In genomic region chr11:1371026-1371325, GRCh38 we compare ENCODE assay signal across 22 cellular contexts. TPM values are rescaled to one million over a fixed set of nuclear protein-coding genes. Genes with fewer than 3 reads are reported as not detected.
A peak's percentile ranks its signal among the peaks of the same experiment; 100 is the strongest.
DNase-seq lines count a peak whose midpoint lies in the region; ATAC-seq lines count a peak whose summit lies in the region.
"Had no signal": no experiment of that assay in that cellular context is flagged by ENCODE, and none has a peak within 500 bp of the region (broad histone marks: within the 10 kb centered on the region; RNA-seq: fewer than 3 reads in every experiment).

No MANE protein-coding gene starts in this region.

- no peak overlapping the region for H3K4me3 Mint-ChIP-seq in stimulated activated naive CD8-positive, alpha-beta T cell treated with anti-CD3 and anti-CD28 coated beads, Interleukin-15, amount 100 ng/mL, for 72 hours
- H3K4me3 Mint-ChIP-seq: CD14-positive monocyte; CD4-positive, alpha-beta T cell; CD8-positive, alpha-beta memory T cell had no signal

- DNase-seq in Right ventricle myocardium inferior (ENCODE audit: missing footprints) (peak; percentile 45), cardiac septum (ENCODE audit: low spot score) (no peak), posterior vena cava (ENCODE audit: low spot score) (peak; percentile 80), RKO (ENCODE audit: low spot score) (no peak)
- no peak for DNase-seq in stimulated activated naive CD8-positive, alpha-beta T cell treated with anti-CD3 and anti-CD28 coated beads, Interleukin-15, amount 100 ng/mL, for 72 hours
- no peak for DNase-seq in stimulated activated naive CD8-positive, alpha-beta T cell treated with anti-CD3 and anti-CD28 coated beads, Interleukin-15, Interleukin-2, amounts not matched to agents 100 U/mL and 50 U/mL, for 24 hours
- DNase-seq: 8988T; ACHN; AML-193; BE2C; CD4-positive, alpha-beta T cell; DMS 273 treated with DMSO at 0.1 percent for 48 hours; DMS79; EL; GDM1; GM23248; H7; HCEC 1CT had no signal

- ATAC-seq in Right ventricle myocardium inferior, result no peak
- ATAC-seq in stimulated activated naive CD8-positive, alpha-beta T cell treated with anti-CD3 and anti-CD28 coated beads, Interleukin-15, amount 100 ng/mL, for 72 hours, result peak; percentile 36
- no peak for ATAC-seq in stimulated activated naive CD8-positive, alpha-beta T cell treated with anti-CD3 and anti-CD28 coated beads, Interleukin-15, Interleukin-2, amounts not matched to agents 100 U/mL and 50 U/mL, for 24 hours
- ATAC-seq: A549, GM12878 had no signal

- intact Hi-C loops in Right ventricle myocardium inferior (cut with DNase I), result no loop called here
- intact Hi-C loops in cardiac septum (cut with DNase I), result no loop called here
- intact Hi-C loops in posterior vena cava (cut with DNase I), result no loop called here

- no peak overlapping the region for H3K27ac Mint-ChIP-seq in stimulated activated naive CD8-positive, alpha-beta T cell treated with anti-CD3 and anti-CD28 coated beads, Interleukin-15, amount 100 ng/mL, for 72 hours
- H3K27ac Mint-ChIP-seq: CD14-positive monocyte; CD4-positive, alpha-beta T cell; CD8-positive, alpha-beta memory T cell had no signal

- no peaks in the 10 kb centered on the region for H3K9me3 Mint-ChIP-seq in stimulated activated naive CD8-positive, alpha-beta T cell treated with anti-CD3 and anti-CD28 coated beads, Interleukin-15, amount 100 ng/mL, for 72 hours
- H3K9me3 Mint-ChIP-seq: CD4-positive, alpha-beta T cell had no signal

- no peaks in the 10 kb centered on the region for H3K4me1 Mint-ChIP-seq in stimulated activated naive CD8-positive, alpha-beta T cell treated with anti-CD3 and anti-CD28 coated beads, Interleukin-15, amount 100 ng/mL, for 72 hours
- H3K4me1 Mint-ChIP-seq: CD14-positive monocyte; CD8-positive, alpha-beta memory T cell had no signal

- H3K27me3 Mint-ChIP-seq in stimulated activated naive CD8-positive, alpha-beta T cell treated with anti-CD3 and anti-CD28 coated beads, Interleukin-15, amount 100 ng/mL, for 72 hours, result peaks cover 10% of the 10 kb centered on the region
- H3K27me3 Mint-ChIP-seq: CD4-positive, alpha-beta T cell had no signal

RNA-seq across cellular contexts. Expression of gene BRSK2, which starts 18.8 kb away (rescaled TPM):
- total RNA-seq in Right ventricle myocardium inferior (1.4 TPM), cardiac septum (0.16 TPM), posterior vena cava (1 to 10 TPM in 1 of 2 donors, under 1 TPM in 1; 0.81 to 1.0 TPM)

Comparison
In these comparisons a context has a peak if more than half of its experiments do, and no peak if none do; other contexts are left out.
1. DNase-seq: peak in Right ventricle myocardium inferior (single experiment) and posterior vena cava (single experiment); none in cardiac septum (single experiment), stimulated activated naive CD8-positive, alpha-beta T cell treated with anti-CD3 and anti-CD28 coated beads, Interleukin-15, amount 100 ng/mL, for 72 hours (0 of 2), stimulated activated naive CD8-positive, alpha-beta T cell treated with anti-CD3 and anti-CD28 coated beads, Interleukin-15, Interleukin-2, amounts not matched to agents 100 U/mL and 50 U/mL, for 24 hours (single experiment) and RKO (single experiment).